ENCODE assay signal across 1 cellular context in genomic region chr2:99863236-99863913, GRCh38.
TF ChIP-seq lines count a peak whose summit lies in the region.

No MANE protein-coding gene starts in this region.

TF ChIP-seq in IMR-90, 13 proteins besides CTCF, POLR2A, EP300 and RAD21:
- TF ChIP-seq MXI1 (IDR thresholded peaks at IDR 0.05; ENCODE audit: borderline replicate concordance, low read depth, low read length) (no peak), CEBPB (IDR thresholded peaks at IDR 0.05; ENCODE audit: low read depth, low read length) (no peak), RCOR1 (IDR thresholded peaks at IDR 0.05; ENCODE audit: insufficient replicate concordance, low read length) (no peak), USF2 (IDR thresholded peaks at IDR 0.05; ENCODE audit: low read depth, low read length) (no peak), SMC3 (IDR thresholded peaks at IDR 0.05; ENCODE audit: low read depth, low read length) (no peak), MAZ (IDR thresholded peaks at IDR 0.05; ENCODE audit: borderline replicate concordance, low read depth, low read length) (no peak), NFE2L2 (IDR thresholded peaks at IDR 0.05; ENCODE audit: low read depth, low read length) (no peak), BHLHE40 (IDR thresholded peaks at IDR 0.05; ENCODE audit: low read depth, low read length) (no peak), MAFK (IDR thresholded peaks at IDR 0.05; ENCODE audit: low read depth, low read length) (no peak), RFX5 (IDR thresholded peaks at IDR 0.05; ENCODE audit: low read depth, low read length) (no peak), FOS (IDR thresholded peaks at IDR 0.05; ENCODE audit: low read depth, low read length) (no peak), ELK1 (IDR thresholded peaks at IDR 0.05; ENCODE audit: borderline replicate concordance, low read depth, low read length) (no peak), CHD1 (IDR thresholded peaks at IDR 0.05; ENCODE audit: low read depth, low read length) (no peak)
